Comparison of ENCODE assay signal across 14 cellular contexts in the genomic region with DNA sequence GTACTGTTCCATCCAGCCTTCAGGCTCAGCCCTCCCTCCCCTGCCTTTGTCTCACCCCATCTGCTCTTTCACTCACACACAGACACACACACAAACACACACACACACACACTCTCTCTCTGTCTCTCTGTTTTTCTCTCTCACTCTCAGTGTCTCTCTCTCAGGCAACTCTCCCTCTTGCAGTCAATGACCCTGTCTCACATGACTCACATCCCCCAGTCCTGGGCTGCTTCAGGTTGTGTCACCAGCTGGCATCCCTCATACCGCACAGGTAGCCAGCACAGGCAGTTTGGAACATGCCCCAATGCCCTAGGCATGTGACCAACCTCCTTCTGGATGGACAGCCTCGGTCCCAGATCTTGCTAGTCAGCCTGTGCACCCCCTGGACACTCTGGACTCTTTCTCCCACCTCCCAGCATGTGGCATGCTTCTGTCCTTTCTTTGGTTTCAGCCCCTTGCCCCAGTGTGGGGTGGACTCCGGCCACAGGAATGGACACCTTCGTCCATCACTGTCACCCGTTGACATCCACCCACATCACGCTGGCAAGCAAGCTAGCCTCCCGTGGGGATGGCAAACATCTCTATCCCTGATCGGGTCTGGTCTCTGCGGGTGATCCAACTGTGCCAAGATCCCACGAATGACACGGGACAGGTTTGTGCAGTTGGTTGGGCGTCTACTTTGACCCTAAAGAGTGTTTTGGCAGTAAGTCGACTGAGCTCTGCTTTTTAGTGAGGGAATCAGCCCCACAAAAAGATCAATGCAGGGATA. TPM values are rescaled to one million over a fixed set of nuclear protein-coding genes. Genes with fewer than 3 reads are reported as not detected.
"Had no signal": no experiment of that assay in that cellular context is flagged by ENCODE, and none has a peak within 500 bp of the region (broad histone marks: within the 10 kb centered on the region; RNA-seq: fewer than 3 reads in every experiment).

No MANE protein-coding gene starts in this region.

- FAIRE-seq: small intestine had no signal

- H3K27ac ChIP-seq: suprapubic skin had no signal

- DNase-seq: activated CD4-positive, alpha-beta T cell treated with anti-CD3 and anti-CD28 coated beads, Interleukin-2, amount 50 U/mL, for 48 hours; activated CD4-positive, CD25-positive, alpha-beta regulatory T cell treated with anti-CD3 and anti-CD28 coated beads, Interleukin-2, amount 50 U/mL, for 72 hours; activated naive CD4-positive, alpha-beta T cell treated with anti-CD3 and anti-CD28 coated beads for 36 hours; activated naive CD8-positive, alpha-beta T cell treated with anti-CD3 and anti-CD28 coated beads, Interleukin-2, amount 50 U/mL, for 24 hours; dermis blood vessel endothelial cell; effector memory CD8-positive, alpha-beta T cell; nucleus accumbens; right cardiac atrium; small intestine; stimulated activated CD4-positive, alpha-beta T cell treated with anti-CD3 and anti-CD28 coated beads, Interleukin-4, amount 100 ng/mL, for 24 hours; stimulated activated naive CD4-positive, alpha-beta T cell treated with Interleukin-2 at 50 U/mL for 16 hours had no signal

- H3K4me3 ChIP-seq: suprapubic skin had no signal

- H3K36me3 ChIP-seq: suprapubic skin had no signal

RNA-seq across cellular contexts. Expression of a gene that starts 23.4 kb away (rescaled TPM):
- total RNA-seq: activated naive CD4-positive, alpha-beta T cell treated with anti-CD3 and anti-CD28 coated beads for 36 hours; chondrocyte; epithelial cell of proximal tubule had no signal
